15 cellular contexts compared by ENCODE assay signal in genomic region chr18:21047116-21047515, GRCh38.
"Had no signal": no experiment of that assay in that cellular context is flagged by ENCODE, and none has a peak within 500 bp of the region (broad histone marks: within the 10 kb centered on the region; RNA-seq: fewer than 3 reads in every experiment).

No MANE protein-coding gene starts in this region.

- H3K9me3 Mint-ChIP-seq: activated CD4-positive, alpha-beta T cell treated with anti-CD3 and anti-CD28 coated beads, Interleukin-2, amount 10 ng/mL, durations not matched to agents 7 days and 5 days; naive B cell had no signal

- H3K9me3 ChIP-seq: ascending aorta, transverse colon, vagina had no signal

- H3K27me3 ChIP-seq: ascending aorta, cardiac muscle cell, transverse colon, vagina had no signal

- DNase-seq: activated CD4-positive, alpha-beta T cell treated with anti-CD3 and anti-CD28 coated beads, Interleukin-2, amount 10 ng/mL, durations not matched to agents 7 days and 5 days; activated CD8-positive, alpha-beta memory T cell treated with anti-CD3 and anti-CD28 coated beads for 24 hours; activated gamma-delta T cell treated with Interleukin-2 at 50 U/mL for 16 hours; hippocampal formation; mammary epithelial cell; naive B cell; right cardiac atrium; stimulated activated CD4-positive, alpha-beta T cell treated with anti-CD3 and anti-CD28 coated beads, Interleukin-4, amount 100 ng/mL, for 24 hours; stimulated activated naive CD8-positive, alpha-beta T cell treated with anti-CD3 and anti-CD28 coated beads, Interleukin-15, Interleukin-2, amounts not matched to agents 100 U/mL and 50 U/mL, for 24 hours; transverse colon had no signal

- H3K27ac Mint-ChIP-seq: activated CD4-positive, alpha-beta T cell treated with anti-CD3 and anti-CD28 coated beads, Interleukin-2, amount 10 ng/mL, durations not matched to agents 7 days and 5 days had no signal

- H3K4me3 Mint-ChIP-seq: activated CD4-positive, alpha-beta T cell treated with anti-CD3 and anti-CD28 coated beads, Interleukin-2, amount 10 ng/mL, durations not matched to agents 7 days and 5 days; naive B cell had no signal

- H3K4me3 ChIP-seq: ascending aorta, cardiac muscle cell, skin epidermis, transverse colon, vagina had no signal

- ATAC-seq: left lobe of liver; right cardiac atrium; stimulated activated naive CD8-positive, alpha-beta T cell treated with anti-CD3 and anti-CD28 coated beads, Interleukin-15, Interleukin-2, amounts not matched to agents 100 U/mL and 50 U/mL, for 24 hours had no signal

- H3K27me3 Mint-ChIP-seq: activated CD4-positive, alpha-beta T cell treated with anti-CD3 and anti-CD28 coated beads, Interleukin-2, amount 10 ng/mL, durations not matched to agents 7 days and 5 days; naive B cell had no signal
